Comparison of ENCODE assay signal across 11 cellular contexts in genomic region chr7:149161241-149161848, GRCh38. TPM values are rescaled to one million over a fixed set of nuclear protein-coding genes. Genes with fewer than 3 reads are reported as not detected.
DNase-seq lines count a peak whose midpoint lies in the region; ATAC-seq lines count a peak whose summit lies in the region.
"Had no signal": no experiment of that assay in that cellular context is flagged by ENCODE, and none has a peak within 500 bp of the region (broad histone marks: within the 10 kb centered on the region; RNA-seq: fewer than 3 reads in every experiment).

No MANE protein-coding gene starts in this region.

- H3K4me2 ChIP-seq in skeletal muscle satellite cell (ENCODE audit: low read length) = peak overlapping the region; percentile 34

- peaks cover 7% of the 10 kb centered on the region for H3K4me1 ChIP-seq in skeletal muscle satellite cell (ENCODE audit: control insufficient read depth, insufficient read depth, low read length)
- H3K4me1 ChIP-seq: BE2C had no signal

- H3K9me3 Mint-ChIP-seq in activated naive CD4-positive, alpha-beta T cell treated with anti-CD3 and anti-CD28 coated beads, Interleukin-2, amount 50 U/mL, for 72 hours = no peaks in the 10 kb centered on the region

- H3K9ac ChIP-seq in skeletal muscle satellite cell (ENCODE audit: low read depth, low read length) = no peak overlapping the region

- H3K27ac ChIP-seq in epithelial cell of prostate = peak overlapping the region; percentile 72

- no peak for DNase-seq in activated naive CD4-positive, alpha-beta T cell treated with anti-CD3 and anti-CD28 coated beads, Interleukin-2, amount 50 U/mL, for 72 hours (ENCODE audit: low spot score in 2 of 2)
- DNase-seq in activated naive CD4-positive, alpha-beta T cell (lab: John Stamatoyannopoulos, UW) = no peak
- peak; percentile 87 for DNase-seq in RKO (ENCODE audit: low spot score)
- no peak for DNase-seq in epithelial cell of prostate (ENCODE audit: low read depth, low spot score)
- no peak for DNase-seq in islet precursor cell
- DNase-seq: BE2C, NCI-H2107 had no signal

- H3K27me3 ChIP-seq in skeletal muscle satellite cell (ENCODE audit: control insufficient read depth, insufficient read depth, low read length) = no peaks in the 10 kb centered on the region
- H3K27me3 ChIP-seq: BE2C had no signal

- H3K36me3 ChIP-seq in skeletal muscle satellite cell (ENCODE audit: insufficient read depth, low read length) = peaks cover 30% of the 10 kb centered on the region

- H3K27ac Mint-ChIP-seq in activated naive CD4-positive, alpha-beta T cell treated with anti-CD3 and anti-CD28 coated beads, Interleukin-2, amount 50 U/mL, for 72 hours = peak overlapping the region; percentile 67 to 78

- H3K9me3 ChIP-seq in skeletal muscle satellite cell (replicated peaks; ENCODE audit: low read length) = no peaks in the 10 kb centered on the region
- H3K9me3 ChIP-seq: BE2C had no signal

- ATAC-seq in activated naive CD4-positive, alpha-beta T cell treated with anti-CD3 and anti-CD28 coated beads, Interleukin-2, amount 50 U/mL, for 72 hours = peak; percentile 62 to 73
- ATAC-seq in HG03469 (IDR thresholded peaks at IDR 0.05; ENCODE audit: unreplicated experiment) (no peak), GM18870 (IDR thresholded peaks at IDR 0.05; ENCODE audit: unreplicated experiment) (no peak)
- ATAC-seq: sciatic nerve had no signal

- H3K4me3 ChIP-seq in skeletal muscle satellite cell (ENCODE audit: low read length) = no peak overlapping the region

- peaks cover 5 to 13% of the 10 kb centered on the region in 2 donors for H3K36me3 Mint-ChIP-seq in activated naive CD4-positive, alpha-beta T cell treated with anti-CD3 and anti-CD28 coated beads, Interleukin-2, amount 50 U/mL, for 72 hours

RNA-seq across cellular contexts. Expression of gene ZNF398, which starts 14.1 kb away (rescaled TPM):
- total RNA-seq in activated naive CD4-positive, alpha-beta T cell treated with anti-CD3 and anti-CD28 coated beads, Interleukin-2, amount 50 U/mL, for 72 hours = 1 to 10 TPM; 6.6 to 8.7 TPM
- total RNA-seq in skeletal muscle satellite cell (2012; rRNA removed) = 9.6 and 10.9 TPM in 2 replicates

RNA-seq across cellular contexts. Expression of gene ZNF282, which starts 34.0 kb away (rescaled TPM):
- total RNA-seq in activated naive CD4-positive, alpha-beta T cell treated with anti-CD3 and anti-CD28 coated beads, Interleukin-2, amount 50 U/mL, for 72 hours = 10 to 100 TPM; 23.5 to 35.6 TPM
- 18.5 and 19.7 TPM in 2 replicates for total RNA-seq in skeletal muscle satellite cell (2012; rRNA removed)

RNA-seq across cellular contexts. Expression of gene ZNF425, which starts 35.2 kb away (rescaled TPM):
- total RNA-seq in activated naive CD4-positive, alpha-beta T cell treated with anti-CD3 and anti-CD28 coated beads, Interleukin-2, amount 50 U/mL, for 72 hours = under 1 TPM; 0.34 to 0.45 TPM
- total RNA-seq in skeletal muscle satellite cell (2012; rRNA removed) = 1.7 and 2.3 TPM in 2 replicates

Comparison
In these comparisons a context has a peak if more than half of its experiments do, and no peak if none do; other contexts are left out.
1. ATAC-seq: peak in activated naive CD4-positive, alpha-beta T cell treated with anti-CD3 and anti-CD28 coated beads, Interleukin-2, amount 50 U/mL, for 72 hours (2 of 2); none in HG03469 (single experiment) and GM18870 (single experiment).